17 cellular contexts compared by ENCODE assay signal in genomic region chr18:79542876-79543750, GRCh38.
DNase-seq lines count a peak whose midpoint lies in the region; ATAC-seq and TF ChIP-seq lines count a peak whose summit lies in the region.
"Had no signal": no experiment of that assay in that cellular context is flagged by ENCODE, and none has a peak within 500 bp of the region (broad histone marks: within the 10 kb centered on the region; RNA-seq: fewer than 3 reads in every experiment).

No MANE protein-coding gene starts in this region.

- no peaks in the 10 kb centered on the region for H3K4me1 ChIP-seq in hepatocyte (ENCODE audit: insufficient read depth)
- H3K4me1 ChIP-seq in aorta (ENCODE audit: control insufficient read depth in 1 of 2, insufficient read depth in 2 of 2, low read length in 2 of 2): no peaks in the 10 kb centered on the region
- peaks cover 4 to 16% (median 8%) of the 10 kb centered on the region in 3 donors for H3K4me1 ChIP-seq in esophagus squamous epithelium
- H3K4me1 ChIP-seq: psoas muscle had no signal

- no peaks in the 10 kb centered on the region for H4K20me1 ChIP-seq in hepatocyte (ENCODE audit: insufficient read depth, poor library complexity, severe bottlenecking)

- no peak overlapping the region for H2AFZ ChIP-seq in hepatocyte

- H3K9me3 ChIP-seq in hepatocyte (ENCODE audit: low read depth): no peaks in the 10 kb centered on the region
- H3K9me3 ChIP-seq in aorta (ENCODE audit: control insufficient read depth, low read length): no peaks in the 10 kb centered on the region
- no peaks in the 10 kb centered on the region for H3K9me3 ChIP-seq in esophagus squamous epithelium
- H3K9me3 ChIP-seq: psoas muscle had no signal

- H3K27me3 ChIP-seq in hepatocyte (no peaks in the 10 kb centered on the region), aorta (ENCODE audit: control insufficient read depth in 1 of 2, insufficient read depth in 2 of 2, low read length in 1 of 2) (no peaks in the 10 kb centered on the region), esophagus squamous epithelium (peaks cover 0 to 68% (median 0%) of the 10 kb centered on the region in 4 donors)
- H3K27me3 ChIP-seq: tibial nerve had no signal

- intact Hi-C loops in aorta (cut with DNase I): no loop called here
- intact Hi-C loops in esophagus squamous epithelium (cut with DNase I): no loop called here

- peak; percentile 30 for DNase-seq in activated CD8-positive, alpha-beta memory T cell treated with anti-CD3 and anti-CD28 coated beads for 24 hours
- DNase-seq in activated CD8-positive, alpha-beta memory T cell treated with anti-CD3 and anti-CD28 coated beads, Interleukin-2, amount 50 U/mL, for 48 hours: no peak
- DNase-seq in hepatocyte (ENCODE audit: low spot score) (peak; percentile 46), nucleus accumbens (lab: John Stamatoyannopoulos, UW) (peak in 30 of 56 donors; percentile 14 to 84 (median 49)), aorta (peak; percentile 36 to 67), esophagus squamous epithelium (lab: John Stamatoyannopoulos, UW) (no peak)
- DNase-seq: 8988T; COR-L47; NCI-H1092 treated with DMSO at 0.1 percent for 48 hours; NCI-H2081 treated with DMSO at 0.1 percent for 48 hours; nephron progenitor cell; stimulated activated CD4-positive, alpha-beta T cell treated with anti-CD3 and anti-CD28 coated beads, Interleukin-15, amount 100 ng/mL, for 24 hours had no signal

- H3K4me3 ChIP-seq in hepatocyte: no peak overlapping the region
- no peak overlapping the region for H3K4me3 ChIP-seq in aorta (ENCODE audit: low read length in 2 of 2)
- no peak overlapping the region for H3K4me3 ChIP-seq in esophagus squamous epithelium
- H3K4me3 ChIP-seq: psoas muscle, tibial nerve had no signal

- no peak for TF ChIP-seq POLR2A in esophagus squamous epithelium (IDR thresholded peaks at IDR 0.05)

- H3K27ac ChIP-seq in hepatocyte (peak overlapping the region; percentile 58), aorta (ENCODE audit: low read depth in 1 of 2, low read length in 2 of 2) (no peak overlapping the region), esophagus squamous epithelium (no peak overlapping the region)
- H3K27ac ChIP-seq: psoas muscle, RWPE1, tibial nerve had no signal

- no peaks in the 10 kb centered on the region for H3K9me2 ChIP-seq in hepatocyte (replicated peaks; ENCODE audit: insufficient read depth)

- no peak for TF ChIP-seq CTCF in hepatocyte (IDR thresholded peaks at IDR 0.05; ENCODE audit: poor library complexity)
- TF ChIP-seq CTCF in esophagus squamous epithelium (IDR thresholded peaks at IDR 0.05): no peak

- H3K36me3 ChIP-seq in hepatocyte (replicated peaks; ENCODE audit: insufficient read depth, low read depth): no peaks in the 10 kb centered on the region
- no peaks in the 10 kb centered on the region for H3K36me3 ChIP-seq in aorta (ENCODE audit: control insufficient read depth in 1 of 2, insufficient read depth in 2 of 2, low read length in 1 of 2)
- H3K36me3 ChIP-seq in esophagus squamous epithelium: no peaks in the 10 kb centered on the region
- H3K36me3 ChIP-seq: tibial nerve had no signal

- no peak for ATAC-seq in aorta (ENCODE audit: low FRiP score)
- ATAC-seq in HG03039 (IDR thresholded peaks at IDR 0.05; ENCODE audit: unreplicated experiment): no peak
- ATAC-seq in HG02763 (IDR thresholded peaks at IDR 0.05; ENCODE audit: unreplicated experiment): no peak
- ATAC-seq: psoas muscle had no signal

- H3K4me2 ChIP-seq in hepatocyte: no peak overlapping the region

- WGBS in hepatocyte (ENCODE audit: low lambda C conversion rate, missing lambda C conversion rate): 72% methylated on average over 15 of the region's 15 CpGs
- WGBS in aorta, 2 donors: 88 to 92% methylated on average over 13 to 15 of the region's 15 CpGs
- WGBS in esophagus squamous epithelium, 2 donors: 84 to 89% methylated on average over 3 to 5 of the region's 15 CpGs

- no peaks in the 10 kb centered on the region for H3K79me2 ChIP-seq in hepatocyte

Comparison
In these comparisons a context has a peak if more than half of its experiments do, and no peak if none do; other contexts are left out.
1. DNase-seq: peak in activated CD8-positive, alpha-beta memory T cell treated with anti-CD3 and anti-CD28 coated beads for 24 hours (single experiment), hepatocyte (single experiment), nucleus accumbens (30 of 56) and aorta (2 of 2); none in activated CD8-positive, alpha-beta memory T cell treated with anti-CD3 and anti-CD28 coated beads, Interleukin-2, amount 50 U/mL, for 48 hours (single experiment) and esophagus squamous epithelium (single experiment).